Comparison of ENCODE assay signal across 21 cellular contexts in genomic region chr17:55395803-55396505, GRCh38.
"Had no signal": no experiment of that assay in that cellular context is flagged by ENCODE, and none has a peak within 500 bp of the region (broad histone marks: within the 10 kb centered on the region; RNA-seq: fewer than 3 reads in every experiment).

No MANE protein-coding gene starts in this region.

- ATAC-seq: left lung; naive thymus-derived CD8-positive, alpha-beta T cell; stimulated activated effector memory CD8-positive, alpha-beta T cell treated with anti-CD3 and anti-CD28 coated beads, Interleukin-12 subunit alpha, Interleukin-12 subunit beta, amount 100 ng/mL, for 72 hours had no signal

- H3K4me3 Mint-ChIP-seq: naive thymus-derived CD8-positive, alpha-beta T cell; nephron progenitor cell; stimulated activated effector memory CD8-positive, alpha-beta T cell treated with anti-CD3 and anti-CD28 coated beads, Interleukin-12 subunit alpha, Interleukin-12 subunit beta, amount 100 ng/mL, for 72 hours had no signal

- H3K27me3 Mint-ChIP-seq: naive thymus-derived CD8-positive, alpha-beta T cell had no signal

- H3K9me3 Mint-ChIP-seq: naive thymus-derived CD8-positive, alpha-beta T cell; nephron progenitor cell; stimulated activated effector memory CD8-positive, alpha-beta T cell treated with anti-CD3 and anti-CD28 coated beads, Interleukin-12 subunit alpha, Interleukin-12 subunit beta, amount 100 ng/mL, for 72 hours had no signal

- H3K27me3 ChIP-seq: left lung, right atrium auricular region, sigmoid colon, stomach, tibial nerve, upper lobe of left lung had no signal

- DNase-seq: cerebellar nuclear complex; kidney; left lung; lower lobe of right lung; naive thymus-derived CD8-positive, alpha-beta T cell; nephron progenitor cell; nucleus accumbens; sigmoid colon; stimulated activated CD4-positive, alpha-beta T cell treated with anti-CD3 and anti-CD28 coated beads, Interleukin-2, amount 100 ng/mL, for 24 hours; stimulated activated CD4-positive, alpha-beta T cell treated with anti-CD3 and anti-CD28 coated beads, Interleukin-4, amount 100 ng/mL, for 24 hours; stimulated activated naive CD4-positive, alpha-beta T cell treated with Interleukin-2 at 50 U/mL for 16 hours; stomach; substantia nigra had no signal

- H3K9me3 ChIP-seq: left lung, lower lobe of right lung, prostate gland, right atrium auricular region, sigmoid colon, stomach, thoracic aorta, tibial nerve, upper lobe of left lung had no signal

- H3K36me3 ChIP-seq: prostate gland, thoracic aorta had no signal

- FAIRE-seq: frontal cortex, kidney, urothelium cell line had no signal

- H3K4me1 Mint-ChIP-seq: stimulated activated effector memory CD8-positive, alpha-beta T cell treated with anti-CD3 and anti-CD28 coated beads, Interleukin-12 subunit alpha, Interleukin-12 subunit beta, amount 100 ng/mL, for 72 hours had no signal

- H3K27ac ChIP-seq: prostate gland, right atrium auricular region, stomach, thoracic aorta, tibial nerve had no signal

- H3K4me3 ChIP-seq: left lung, lower lobe of right lung, prostate gland, right atrium auricular region, sigmoid colon, stomach, thoracic aorta, tibial nerve, upper lobe of left lung had no signal

- H3K4me1 ChIP-seq: prostate gland, right atrium auricular region, stomach had no signal
